ENCODE assay signal across 24 cellular contexts in genomic region chr7:91247497-91247896, GRCh38. TPM values are rescaled to one million over a fixed set of nuclear protein-coding genes. Genes with fewer than 3 reads are reported as not detected.
DNase-seq lines count a peak whose midpoint lies in the region; ATAC-seq, FAIRE-seq and TF ChIP-seq lines count a peak whose summit lies in the region.
"Had no signal": no experiment of that assay in that cellular context is flagged by ENCODE, and none has a peak within 500 bp of the region (broad histone marks: within the 10 kb centered on the region; RNA-seq: fewer than 3 reads in every experiment).

No MANE protein-coding gene starts in this region.

- in situ Hi-C loops in brain microvascular endothelial cell (cut with HindIII; ENCODE audit: low pct_ligation_motif_present, low sequenced_read_pairs): no loop called here

- H3K9ac ChIP-seq in HCT116 (ENCODE audit: low read length): no peak overlapping the region

- H3K4me2 ChIP-seq in HCT116 (ENCODE audit: low read length): no peak overlapping the region

- POLR2A ChIA-PET in HCT116 (lab: Charles Lee): no interaction called here

- H3K79me2 ChIP-seq in HCT116 (ENCODE audit: insufficient read depth, low read length): no peaks in the 10 kb centered on the region

- H3K9me3 ChIP-seq in HCT116 (ENCODE audit: control insufficient read depth in 1 of 2, insufficient read depth in 1 of 2, low read depth in 1 of 2, low read length in 2 of 2): no peaks in the 10 kb centered on the region

- H3K9me2 ChIP-seq in HCT116 (ENCODE audit: insufficient read depth): no peaks in the 10 kb centered on the region

- no peaks in the 10 kb centered on the region for H3K4me1 ChIP-seq in HCT116 (ENCODE audit: control insufficient read depth in 1 of 2, insufficient read depth in 2 of 2, low read length in 2 of 2)
- H3K4me1 ChIP-seq in foreskin keratinocyte: peaks cover 8% of the 10 kb centered on the region

- no peak overlapping the region for H2AFZ ChIP-seq in HCT116 (ENCODE audit: low read depth, low read length, poor library complexity, severe bottlenecking)

- no peaks in the 10 kb centered on the region for H4K20me1 ChIP-seq in HCT116 (ENCODE audit: insufficient read depth)

- FAIRE-seq in GM12891 (lab: Jason Lieb, UNC): no peak
- FAIRE-seq: GM12878, GM18507, H54 had no signal

- BruUV-seq in HCT116 (replicated peaks; lab: Mats Ljungman, UMichigan): no TSS peak

- H3K27ac ChIP-seq in C4-2B: no peak overlapping the region
- no peak overlapping the region for H3K27ac ChIP-seq in HCT116 (ENCODE audit: low read depth, low read length)
- no peak overlapping the region for H3K27ac ChIP-seq in brain microvascular endothelial cell
- H3K27ac ChIP-seq in foreskin keratinocyte: no peak overlapping the region
- H3K27ac ChIP-seq: SK-N-MC had no signal

- peak; percentile 6; the same call in 1 of the 2 replicates for TF ChIP-seq CTCF in C4-2B (conservative IDR thresholded peaks at IDR 0.05)
- TF ChIP-seq CTCF in HCT116 (IDR thresholded peaks at IDR 0.05 in 2 of 3, conservative IDR thresholded peaks at IDR 0.05 in 1 of 3; ENCODE audit: borderline replicate concordance in 1 of 3, insufficient read depth in 1 of 3, low read depth in 2 of 3, low read length in 2 of 3): peak in 2 of 3 experiments; percentile 14 to 22; a peak in 2 of 6 replicates
- TF ChIP-seq CTCF in brain microvascular endothelial cell (IDR thresholded peaks at IDR 0.05; ENCODE audit: low read depth, low read length, missing control alignments): peak; percentile 38
- no peak for TF ChIP-seq CTCF in foreskin keratinocyte (conservative IDR thresholded peaks at IDR 0.05)

- CTCF ChIA-PET in HCT116 (lab: Charles Lee): no interaction called here

- DNase-seq in HCT116 (ENCODE audit: low read depth, low spot score): no peak
- DNase-seq in brain microvascular endothelial cell: no peak
- peak; percentile 36 for DNase-seq in iPS-NIHi7 (ENCODE audit: extremely low spot score)
- no peak for DNase-seq in GM12891 (ENCODE audit: insufficient read length, low spot score)
- DNase-seq in AG08396 (ENCODE audit: low spot score): no peak
- DNase-seq in foreskin keratinocyte: no peak
- DNase-seq: ACHN, AML-193, COR-L47, DMS 273 treated with DMSO at 0.1 percent for 48 hours, KBM-7, NCI-H1105 treated with DMSO at 0.1 percent for 48 hours, NCI-H1694 treated with DMSO at 0.1 percent for 48 hours, NCI-H2107, NCI-H510A treated with DMSO at 0.1 percent for 48 hours, NCI-H82, OCI-M1, Right ventricle myocardium superior had no signal

- H3K4me3 ChIP-seq in HCT116 (replicated peaks in 1 of 2; ENCODE audit: low read depth in 1 of 2, low read length in 2 of 2) (no peak overlapping the region), brain microvascular endothelial cell (ENCODE audit: low read depth, low read length) (no peak overlapping the region)
- H3K4me3 ChIP-seq: GM12878, SK-N-MC had no signal

- intact Hi-C loops in HCT116 (cut with micrococcal nuclease): no loop called here

- RAD21 ChIA-PET in HCT116 (lab: Charles Lee; ENCODE audit: low non-redundant PET in 1 of 2, low total read pairs in 2 of 2, uncharacterized antibody in 2 of 2, unreplicated experiment in 2 of 2): no interaction called here

- ATAC-seq in HCT116 (0 out of 2 replicates have a peak, but pooled peaks have one; percentile 44), HG02610 (IDR thresholded peaks at IDR 0.05; ENCODE audit: unreplicated experiment) (no peak), foreskin keratinocyte (no peak)
- ATAC-seq: GM12878 had no signal

- no peak for TF ChIP-seq POLR2A in HCT116 (IDR thresholded peaks at IDR 0.05; ENCODE audit: borderline replicate concordance, extremely low read depth, insufficient read depth, insufficient read length)
- no peak for TF ChIP-seq POLR2A in GM12891 (IDR thresholded peaks at IDR 0.05; ENCODE audit: low read depth, low read length)

- no peak for TF ChIP-seq RAD21 in HCT116 (IDR thresholded peaks at IDR 0.05; ENCODE audit: low read depth)

- H3K36me3 ChIP-seq in HCT116 (ENCODE audit: control insufficient read depth in 1 of 2, insufficient read depth in 2 of 2, low read length in 2 of 2) (no peaks in the 10 kb centered on the region), brain microvascular endothelial cell (replicated peaks) (no peaks in the 10 kb centered on the region)

- no peaks in the 10 kb centered on the region for H3K27me3 ChIP-seq in HCT116 (ENCODE audit: insufficient read depth, low read length)
- H3K27me3 ChIP-seq in brain microvascular endothelial cell (replicated peaks): no peaks in the 10 kb centered on the region
- H3K27me3 ChIP-seq in foreskin keratinocyte: no peaks in the 10 kb centered on the region

TF ChIP-seq in HCT116, 20 proteins besides CTCF, POLR2A, EP300 and RAD21:
- TF ChIP-seq SIN3A (IDR thresholded peaks at IDR 0.05; ENCODE audit: low read depth) (no peak), ATF3 (IDR thresholded peaks at IDR 0.05) (no peak), FOSL1 (IDR thresholded peaks at IDR 0.05; ENCODE audit: low read depth) (no peak), TCF7L2 (IDR thresholded peaks at IDR 0.05; ENCODE audit: borderline replicate concordance, extremely low read depth, insufficient read depth, insufficient read length) (no peak), SRF (IDR thresholded peaks at IDR 0.05; ENCODE audit: low read depth) (no peak), EZH2 (IDR thresholded peaks at IDR 0.05) (no peak), POLR2AphosphoS5 (IDR thresholded peaks at IDR 0.05; ENCODE audit: low read depth, low read length) (no peak), MAX (IDR thresholded peaks at IDR 0.05) (no peak)
TF ChIP-seq in HCT116: peak in this region for 0.

TF ChIP-seq in GM12891, 5 proteins besides CTCF, POLR2A, EP300 and RAD21:
- TF ChIP-seq SPI1 (IDR thresholded peaks at IDR 0.05; ENCODE audit: low read depth, low read length): no peak
- TF ChIP-seq POLR2AphosphoS5 (IDR thresholded peaks at IDR 0.05; ENCODE audit: low read depth, low read length): no peak
- no peak for TF ChIP-seq PAX5 (IDR thresholded peaks at IDR 0.05; ENCODE audit: insufficient read depth, low read length, severe bottlenecking)
- no peak for TF ChIP-seq TAF1 (IDR thresholded peaks at IDR 0.05; ENCODE audit: low read depth, low read length)
- no peak for TF ChIP-seq POU2F2 (IDR thresholded peaks at IDR 0.05; ENCODE audit: low read depth, low read length)

RNA-seq across cellular contexts. Expression of gene FZD1, which starts 16.7 kb away (rescaled TPM):
- 3.7 TPM for total RNA-seq in HCT116 (2021; ENCODE audit: unreplicated experiment)
- 1.5 and 1.7 TPM in 2 replicates for polyA plus RNA-seq in HCT116 (2012)
- polyA plus RNA-seq in GM12891 (2012; ENCODE audit: low read depth, missing spikeins): 0.40 TPM
- total RNA-seq in foreskin keratinocyte: 3.7 and 4.1 TPM in 2 replicates
- polyA plus RNA-seq in foreskin keratinocyte: 1.5 and 1.8 TPM in 2 replicates
